Comparison of ENCODE assay signal across 17 cellular contexts in the genomic region with DNA sequence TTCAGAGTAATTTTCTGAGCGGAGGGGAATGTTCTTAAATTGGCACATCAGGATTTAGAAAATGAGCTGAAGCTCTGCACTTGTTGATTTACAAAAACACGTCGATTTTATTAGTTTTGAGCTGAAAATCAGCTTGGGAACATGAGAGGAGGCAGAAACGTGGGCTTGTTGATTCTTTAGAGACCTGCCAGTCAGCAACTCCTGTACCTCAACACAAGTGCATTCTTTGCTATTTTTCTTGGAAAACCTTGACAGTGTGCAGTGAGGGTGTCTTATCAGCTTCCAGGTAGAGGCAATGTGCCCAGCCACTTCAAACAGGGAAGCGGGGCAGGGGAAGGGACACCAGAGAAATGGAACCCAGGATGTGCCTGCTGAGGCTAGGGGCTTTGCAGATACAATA.
DNase-seq lines count a peak whose midpoint lies in the region; ATAC-seq and TF ChIP-seq lines count a peak whose summit lies in the region.
"Had no signal": no experiment of that assay in that cellular context is flagged by ENCODE, and none has a peak within 500 bp of the region (broad histone marks: within the 10 kb centered on the region; RNA-seq: fewer than 3 reads in every experiment).

No MANE protein-coding gene starts in this region.

- no peak overlapping the region for H3K4me3 ChIP-seq in GM23338
- H3K4me3 ChIP-seq: A549; BLaER1 treated with 17β-estradiol and CSF1 and Interleukin-3, amounts not matched to agents 10 nM and 100 nM had no signal

- no peak overlapping the region for H3K4me3 Mint-ChIP-seq in GM23338
- H3K4me3 Mint-ChIP-seq: B cell; CD4-positive, alpha-beta T cell; CD8-positive, alpha-beta T cell had no signal

- H3K36me3 Mint-ChIP-seq in GM23338 (ENCODE audit: low read depth) = no peaks in the 10 kb centered on the region
- H3K36me3 Mint-ChIP-seq: CD8-positive, alpha-beta T cell had no signal

- ATAC-seq in GM23338 (no peak), GM18861 (IDR thresholded peaks at IDR 0.05; ENCODE audit: unreplicated experiment) (no peak)
- ATAC-seq: A549; CD8-positive, alpha-beta T cell had no signal

- H3K4me1 Mint-ChIP-seq in GM23338 = no peaks in the 10 kb centered on the region
- H3K4me1 Mint-ChIP-seq: B cell had no signal

- H3K36me3 ChIP-seq in GM23338 (ENCODE audit: insufficient read depth) = no peaks in the 10 kb centered on the region
- H3K36me3 ChIP-seq: BLaER1 treated with 17β-estradiol and CSF1 and Interleukin-3, amounts not matched to agents 10 nM and 100 nM had no signal

- TF ChIP-seq CTCF in GM23338 (conservative IDR thresholded peaks at IDR 0.05; ENCODE audit: low read depth in 2 of 2) = no peak

- no peak overlapping the region for H3K27ac ChIP-seq in GM23338 (ENCODE audit: low read depth)
- peak overlapping the region; percentile 80 for H3K27ac ChIP-seq in caudate nucleus (ENCODE audit: low read depth, low read length)
- H3K27ac ChIP-seq: 22Rv1; A549; BLaER1 treated with 17β-estradiol and CSF1 and Interleukin-3, amounts not matched to agents 10 nM and 100 nM; C4-2B had no signal

- no peaks in the 10 kb centered on the region for H3K27me3 Mint-ChIP-seq in GM23338 (ENCODE audit: insufficient read depth, low read depth, poor library complexity)

- H3K4me1 ChIP-seq in GM23338 (ENCODE audit: insufficient read depth) = no peaks in the 10 kb centered on the region
- H3K4me1 ChIP-seq: A549; BLaER1 treated with 17β-estradiol and CSF1 and Interleukin-3, amounts not matched to agents 10 nM and 100 nM; Caco-2 had no signal

- H3K27ac Mint-ChIP-seq in GM23338 = no peak overlapping the region
- H3K27ac Mint-ChIP-seq: B cell; CD4-positive, alpha-beta T cell; CD8-positive, alpha-beta T cell had no signal

- H3K4me2 ChIP-seq in GM23338 = no peak overlapping the region
- H3K4me2 ChIP-seq: A549; BLaER1 treated with 17β-estradiol and CSF1 and Interleukin-3, amounts not matched to agents 10 nM and 100 nM had no signal

- peak overlapping the region; percentile 39; the same call in 1 of the 2 replicates for H2AFZ ChIP-seq in GM23338

- H3K79me2 ChIP-seq in GM23338 (replicated peaks; ENCODE audit: insufficient read depth) = no peaks in the 10 kb centered on the region

- DNase-seq in GM23338 (ENCODE audit: low spot score) = no peak
- peak in 20 of 61 donors; percentile 3 to 67 (median 18) for DNase-seq in caudate nucleus (lab: John Stamatoyannopoulos, UW)
- DNase-seq in putamen (ENCODE audit: low spot score) = peak; percentile 64
- DNase-seq in NCI-H774 (lab: John Stamatoyannopoulos, UW) = no peak
- DNase-seq: AML-193; Caco-2; Calu3; CD4-positive, alpha-beta T cell; CD8-positive, alpha-beta T cell; DMS79 treated with DMSO at 0.1 percent for 48 hours; GF-D8 had no signal

- H3K27me3 ChIP-seq in GM23338 (ENCODE audit: insufficient read depth) = no peaks in the 10 kb centered on the region
- H3K27me3 ChIP-seq: BLaER1 treated with 17β-estradiol and CSF1 and Interleukin-3, amounts not matched to agents 10 nM and 100 nM had no signal

- no peaks in the 10 kb centered on the region for H4K20me1 ChIP-seq in GM23338 (replicated peaks; ENCODE audit: insufficient read depth)
- H4K20me1 ChIP-seq: BLaER1 treated with 17β-estradiol and CSF1 and Interleukin-3, amounts not matched to agents 10 nM and 100 nM had no signal

- H3K9me2 ChIP-seq in GM23338 (ENCODE audit: insufficient read depth) = peaks cover 2% of the 10 kb centered on the region; the same call in 1 of the 2 replicates

- H3K9me3 Mint-ChIP-seq in GM23338 = no peaks in the 10 kb centered on the region
- H3K9me3 Mint-ChIP-seq: CD4-positive, alpha-beta T cell; CD8-positive, alpha-beta T cell had no signal

- H3F3A ChIP-seq in GM23338 (replicated peaks; ENCODE audit: low read depth) = no peaks in the 10 kb centered on the region

TF ChIP-seq in GM23338, 12 proteins besides CTCF, POLR2A, EP300 and RAD21 (continues in another document):
- TF ChIP-seq ZNF114 (CRISPR knock-in tag; IDR thresholded peaks at IDR 0.05) (no peak), NANOG (IDR thresholded peaks at IDR 0.05; ENCODE audit: borderline replicate concordance) (no peak), ZNF462 (CRISPR knock-in tag; IDR thresholded peaks at IDR 0.05) (no peak)
- TF ChIP-seq, protein P1, sequence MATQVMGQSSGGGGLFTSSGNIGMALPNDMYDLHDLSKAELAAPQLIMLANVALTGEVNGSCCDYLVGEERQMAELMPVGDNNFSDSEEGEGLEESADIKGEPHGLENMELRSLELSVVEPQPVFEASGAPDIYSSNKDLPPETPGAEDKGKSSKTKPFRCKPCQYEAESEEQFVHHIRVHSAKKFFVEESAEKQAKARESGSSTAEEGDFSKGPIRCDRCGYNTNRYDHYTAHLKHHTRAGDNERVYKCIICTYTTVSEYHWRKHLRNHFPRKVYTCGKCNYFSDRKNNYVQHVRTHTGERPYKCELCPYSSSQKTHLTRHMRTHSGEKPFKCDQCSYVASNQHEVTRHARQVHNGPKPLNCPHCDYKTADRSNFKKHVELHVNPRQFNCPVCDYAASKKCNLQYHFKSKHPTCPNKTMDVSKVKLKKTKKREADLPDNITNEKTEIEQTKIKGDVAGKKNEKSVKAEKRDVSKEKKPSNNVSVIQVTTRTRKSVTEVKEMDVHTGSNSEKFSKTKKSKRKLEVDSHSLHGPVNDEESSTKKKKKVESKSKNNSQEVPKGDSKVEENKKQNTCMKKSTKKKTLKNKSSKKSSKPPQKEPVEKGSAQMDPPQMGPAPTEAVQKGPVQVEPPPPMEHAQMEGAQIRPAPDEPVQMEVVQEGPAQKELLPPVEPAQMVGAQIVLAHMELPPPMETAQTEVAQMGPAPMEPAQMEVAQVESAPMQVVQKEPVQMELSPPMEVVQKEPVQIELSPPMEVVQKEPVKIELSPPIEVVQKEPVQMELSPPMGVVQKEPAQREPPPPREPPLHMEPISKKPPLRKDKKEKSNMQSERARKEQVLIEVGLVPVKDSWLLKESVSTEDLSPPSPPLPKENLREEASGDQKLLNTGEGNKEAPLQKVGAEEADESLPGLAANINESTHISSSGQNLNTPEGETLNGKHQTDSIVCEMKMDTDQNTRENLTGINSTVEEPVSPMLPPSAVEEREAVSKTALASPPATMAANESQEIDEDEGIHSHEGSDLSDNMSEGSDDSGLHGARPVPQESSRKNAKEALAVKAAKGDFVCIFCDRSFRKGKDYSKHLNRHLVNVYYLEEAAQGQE (IDR thresholded peaks at IDR 0.05; ENCODE audit: unreplicated experiment) = no peak
